Comparison of ENCODE assay signal across 14 cellular contexts in genomic region chr10:3332732-3333131, GRCh38.
A peak's percentile ranks its signal among the peaks of the same experiment; 100 is the strongest.
DNase-seq lines count a peak whose midpoint lies in the region; ATAC-seq, FAIRE-seq and TF ChIP-seq lines count a peak whose summit lies in the region.
"Had no signal": no experiment of that assay in that cellular context is flagged by ENCODE, and none has a peak within 500 bp of the region (broad histone marks: within the 10 kb centered on the region; RNA-seq: fewer than 3 reads in every experiment).

No MANE protein-coding gene starts in this region.

- TF ChIP-seq POLR2A in H1 (IDR thresholded peaks at IDR 0.05; ENCODE audit: control extremely low read depth in 1 of 2, low read depth in 2 of 2, low read length in 2 of 2) = no peak

- no peaks in the 10 kb centered on the region for H3K36me3 ChIP-seq in BLaER1 treated with 17β-estradiol and CSF1 and Interleukin-3, amounts not matched to agents 10 nM and 100 nM
- H3K36me3 ChIP-seq in HUES64 (ENCODE audit: insufficient read depth, low read length) (no peaks in the 10 kb centered on the region), H1 (ENCODE audit: control insufficient read depth in 2 of 4, insufficient read depth in 4 of 4, low read length in 3 of 4) (no peaks in the 10 kb centered on the region)

- TF ChIP-seq RAD21 in H1 (IDR thresholded peaks at IDR 0.05 in 1 of 2, conservative IDR thresholded peaks at IDR 0.05 in 1 of 2; ENCODE audit: low read depth in 2 of 2, low read length in 2 of 2) = no peak

- peaks cover 2% of the 10 kb centered on the region for H3K36me3 Mint-ChIP-seq in neural crest cell (ENCODE audit: low read depth)

- no peak overlapping the region for H2BK20ac ChIP-seq in H1 (ENCODE audit: low read length)

- CTCF ChIA-PET in H1 (lab: Charles Lee; ENCODE audit: partially characterized antibody) = interaction anchor here (1.1 to 2.3 kb wide), 3 partner anchors 9 to 93 kb away, joined by 3 to 7 read pairs (median 4); no protein-coding TSS in a partner anchor

- peaks cover 2% of the 10 kb centered on the region for H3K9me3 Mint-ChIP-seq in neural crest cell
- H3K9me3 Mint-ChIP-seq: CD4-positive, alpha-beta T cell had no signal

- H3K27ac ChIP-seq in BLaER1 treated with 17β-estradiol and CSF1 and Interleukin-3, amounts not matched to agents 10 nM and 100 nM = no peak overlapping the region
- H3K27ac ChIP-seq in HUES64 (ENCODE audit: low read depth, low read length) = 0 out of 2 replicates have a peak overlapping the region, but pooled peaks have one; percentile 3
- no peak overlapping the region for H3K27ac ChIP-seq in H1 (ENCODE audit: low read depth, low read length)
- H3K27ac ChIP-seq: KMS-11 had no signal

- no peak overlapping the region for H4K91ac ChIP-seq in H1 (replicated peaks; ENCODE audit: insufficient read length, low read length)

- DNase-seq in H1 (ENCODE audit: low read depth in 1 of 2, low spot score in 2 of 2) = no peak
- no peak for DNase-seq in neural crest cell (ENCODE audit: low read depth, low spot score)
- no peak for DNase-seq in NCI-H1436 (lab: John Stamatoyannopoulos, UW)
- DNase-seq in amygdala (lab: John Stamatoyannopoulos, UW) = no peak
- DNase-seq: 8988T; AML-193; C1 segment of cervical spinal cord; Calu3; CD4-positive, alpha-beta T cell; DMS 273 treated with DMSO at 0.1 percent for 48 hours had no signal

- TF ChIP-seq CTCF in H1 (IDR thresholded peaks at IDR 0.05; ENCODE audit: control extremely low read depth in 1 of 3, insufficient read depth in 1 of 3, low read depth in 1 of 3, low read length in 3 of 3) (no peak), neural crest cell (conservative IDR thresholded peaks at IDR 0.05) (no peak)

- H3K4me3 ChIP-seq in BLaER1 treated with 17β-estradiol and CSF1 and Interleukin-3, amounts not matched to agents 10 nM and 100 nM = no peak overlapping the region
- no peak overlapping the region for H3K4me3 ChIP-seq in HUES64 (ENCODE audit: low read length)
- H3K4me3 ChIP-seq in H1 (ENCODE audit: extremely low read depth in 1 of 4, insufficient read depth in 2 of 4, low read depth in 3 of 4, low read length in 4 of 4) = no peak overlapping the region

- H2BK120ac ChIP-seq in H1 (replicated peaks; ENCODE audit: low read depth, low read length) = no peak overlapping the region

- no peak overlapping the region for H3K23ac ChIP-seq in H1 (ENCODE audit: insufficient read length)

- POLR2A ChIA-PET in H1 (lab: Charles Lee; ENCODE audit: partially characterized antibody) = no interaction called here

- 0 out of 22 replicates have a peak overlapping the region, but pooled peaks of 1 of the 11 experiments have one; percentile 3 for H3K9ac ChIP-seq in BLaER1 treated with 17β-estradiol and CSF1 and Interleukin-3, amounts not matched to agents 10 nM and 100 nM
- no peak overlapping the region for H3K9ac ChIP-seq in HUES64 (ENCODE audit: low read depth, low read length)
- H3K9ac ChIP-seq in H1 (replicated peaks in 1 of 4; ENCODE audit: extremely low read depth in 1 of 4, low read depth in 3 of 4, low read length in 3 of 4) = no peak overlapping the region
- H3K9ac ChIP-seq: KMS-11 had no signal

- no peak overlapping the region for H3K14ac ChIP-seq in H1 (ENCODE audit: insufficient read length)

- no peak overlapping the region for H2AK5ac ChIP-seq in H1 (ENCODE audit: low read depth, low read length)

- H3K27me3 Mint-ChIP-seq in neural crest cell (ENCODE audit: low read depth) = no peaks in the 10 kb centered on the region
- H3K27me3 Mint-ChIP-seq: CD4-positive, alpha-beta T cell had no signal

- H3K27ac Mint-ChIP-seq in neural crest cell (ENCODE audit: unreplicated experiment) = peak overlapping the region; percentile 81
- H3K27ac Mint-ChIP-seq: CD4-positive, alpha-beta T cell had no signal

- FAIRE-seq in H1 (lab: Jason Lieb, UNC) = no peak

- H3K79me1 ChIP-seq in H1 (ENCODE audit: low read depth, low read length) = no peaks in the 10 kb centered on the region

- WGBS in HUES64 = 72% methylated on average over 7 of the region's 7 CpGs
- WGBS in H1 (ENCODE audit: extremely low coverage in 1 of 2, insufficient coverage in 1 of 2, insufficient read length in 1 of 2, insufficient replicate concordance in 2 of 2, low coverage in 1 of 2, low lambda C conversion rate in 2 of 2, missing lambda C conversion rate in 1 of 2), 2 experiments = 77% methylated on average over 7 of the region's 7 CpGs; no CpG with 5 or more reads in 1 of the 2 experiments

- H3K4me2 ChIP-seq in BLaER1 treated with 17β-estradiol and CSF1 and Interleukin-3, amounts not matched to agents 10 nM and 100 nM = peak overlapping the region in 6 of 11 experiments; percentile 4 to 16 (median 6); a peak in 3 of 22 replicates
- H3K4me2 ChIP-seq in H1 (ENCODE audit: insufficient read depth in 1 of 2, low read depth in 2 of 2, low read length in 2 of 2) = no peak overlapping the region
- H3K4me2 ChIP-seq: KMS-11 had no signal

- no peak overlapping the region for H4K5ac ChIP-seq in H1 (ENCODE audit: insufficient read length, low read depth, low read length)

- peaks cover 0 to 43% (median 10%) of the 10 kb centered on the region in 10 experiments; a peak in 11 of 20 replicates for H3K4me1 ChIP-seq in BLaER1 treated with 17β-estradiol and CSF1 and Interleukin-3, amounts not matched to agents 10 nM and 100 nM
- H3K4me1 ChIP-seq in HUES64 (ENCODE audit: insufficient read depth, low read length) (peaks cover 26% of the 10 kb centered on the region; the same call in 1 of the 2 replicates), H1 (replicated peaks in 1 of 4; ENCODE audit: control insufficient read depth in 3 of 4, insufficient read depth in 4 of 4, low read length in 3 of 4) (peaks cover 0 to 5% (median 2%) of the 10 kb centered on the region in 4 experiments; a peak in 3 of 7 replicates)

- H2BK12ac ChIP-seq in H1 (ENCODE audit: low read depth, low read length) = peak overlapping the region; percentile 13; the same call in 1 of the 2 replicates

- peaks cover 29% of the 10 kb centered on the region for H3K4me1 Mint-ChIP-seq in neural crest cell

- no peaks in the 10 kb centered on the region for H3K79me2 ChIP-seq in H1 (ENCODE audit: control insufficient read depth in 1 of 2, insufficient read depth in 2 of 2, low read length in 2 of 2)

- H3K56ac ChIP-seq in H1 (replicated peaks; ENCODE audit: insufficient read length, low read depth, low read length) = no peak overlapping the region

- no peak for TF ChIP-seq EP300 in H1 (IDR thresholded peaks at IDR 0.05; ENCODE audit: borderline replicate concordance in 1 of 2, low read depth in 2 of 2, low read length in 2 of 2)

- peaks cover 0 to 7% (median 0%) of the 10 kb centered on the region in 11 experiments; a peak in 2 of 22 replicates for H3K9me3 ChIP-seq in BLaER1 treated with 17β-estradiol and CSF1 and Interleukin-3, amounts not matched to agents 10 nM and 100 nM (replicated peaks in 1 of 11)
- H3K9me3 ChIP-seq in HUES64 (ENCODE audit: insufficient read depth, low read depth, low read length) (no peaks in the 10 kb centered on the region), H1 (ENCODE audit: insufficient read depth in 2 of 2, low read depth in 1 of 2, low read length in 1 of 2) (no peaks in the 10 kb centered on the region)

- no peak overlapping the region for H3K4ac ChIP-seq in H1 (replicated peaks; ENCODE audit: insufficient read length, low read depth, low read length)

- H3K18ac ChIP-seq in H1 (ENCODE audit: extremely low read depth, low read length) = no peak overlapping the region

- H3K23me2 ChIP-seq in H1 (ENCODE audit: low read depth, low read length) = no peaks in the 10 kb centered on the region

- ATAC-seq in GM21737 (IDR thresholded peaks at IDR 0.05; ENCODE audit: unreplicated experiment) = no peak

- no peak overlapping the region for H2BK5ac ChIP-seq in H1 (ENCODE audit: low read depth, low read length)

- H2AFZ ChIP-seq in H1 (ENCODE audit: low read length) = no peak overlapping the region

- H3K4me3 Mint-ChIP-seq in neural crest cell = no peak overlapping the region
- H3K4me3 Mint-ChIP-seq: CD4-positive, alpha-beta T cell had no signal

- H2BK15ac ChIP-seq in H1 (ENCODE audit: low read length) = no peak overlapping the region

- no peaks in the 10 kb centered on the region for H3K27me3 ChIP-seq in BLaER1 treated with 17β-estradiol and CSF1 and Interleukin-3, amounts not matched to agents 10 nM and 100 nM
- H3K27me3 ChIP-seq in HUES64 (ENCODE audit: insufficient read depth, low read length) (no peaks in the 10 kb centered on the region), H1 (replicated peaks in 1 of 4; ENCODE audit: control insufficient read depth in 3 of 4, extremely low read depth in 1 of 4, insufficient read depth in 3 of 4, low read length in 3 of 4) (no peaks in the 10 kb centered on the region)

- H4K20me1 ChIP-seq in BLaER1 treated with 17β-estradiol and CSF1 and Interleukin-3, amounts not matched to agents 10 nM and 100 nM = no peaks in the 10 kb centered on the region
- no peaks in the 10 kb centered on the region for H4K20me1 ChIP-seq in H1 (replicated peaks in 1 of 2; ENCODE audit: control insufficient read depth in 1 of 2, insufficient read depth in 2 of 2, low read length in 2 of 2)

- no peak overlapping the region for H4K8ac ChIP-seq in H1 (ENCODE audit: extremely low read depth, insufficient read depth, low read length)

TF ChIP-seq in H1, 55 proteins besides CTCF, POLR2A, EP300 and RAD21:
- TF ChIP-seq E2F6 (IDR thresholded peaks at IDR 0.05) (no peak), TAF7 (optimal IDR thresholded peaks at IDR 0.05; ENCODE audit: borderline replicate concordance, low read depth, low read length) (no peak), TAF1 (IDR thresholded peaks at IDR 0.05; ENCODE audit: low read depth, low read length) (no peak), KDM4A (IDR thresholded peaks at IDR 0.05; ENCODE audit: low read depth, low read length, severe bottlenecking) (no peak), TCF12 (IDR thresholded peaks at IDR 0.05; ENCODE audit: low read depth, low read length) (no peak), BACH1 (IDR thresholded peaks at IDR 0.05; ENCODE audit: low read length) (peak; percentile 34; the same call in 1 of the 2 replicates), MAFK (IDR thresholded peaks at IDR 0.05; ENCODE audit: low read depth, low read length) (peak; percentile 5; the same call in 1 of the 2 replicates), HDAC6 (IDR thresholded peaks at IDR 0.05; ENCODE audit: low read depth, low read length) (no peak), KDM5A (IDR thresholded peaks at IDR 0.05; ENCODE audit: low read length) (no peak), RXRA (IDR thresholded peaks at IDR 0.05; ENCODE audit: insufficient read depth, low read depth, low read length) (no peak), SIN3A (conservative IDR thresholded peaks at IDR 0.05 in 1 of 2, IDR thresholded peaks at IDR 0.05 in 1 of 2; ENCODE audit: low read depth in 1 of 2, low read length in 2 of 2) (no peak)

Comparison
In these comparisons a context has a peak if more than half of its experiments do, and no peak if none do; other contexts are left out.
1. H3K4me2 ChIP-seq: peak in BLaER1 treated with 17β-estradiol and CSF1 and Interleukin-3, amounts not matched to agents 10 nM and 100 nM (6 of 11); none in H1 (0 of 2).